ENCODE assay signal across 10 cellular contexts in the genomic region with DNA sequence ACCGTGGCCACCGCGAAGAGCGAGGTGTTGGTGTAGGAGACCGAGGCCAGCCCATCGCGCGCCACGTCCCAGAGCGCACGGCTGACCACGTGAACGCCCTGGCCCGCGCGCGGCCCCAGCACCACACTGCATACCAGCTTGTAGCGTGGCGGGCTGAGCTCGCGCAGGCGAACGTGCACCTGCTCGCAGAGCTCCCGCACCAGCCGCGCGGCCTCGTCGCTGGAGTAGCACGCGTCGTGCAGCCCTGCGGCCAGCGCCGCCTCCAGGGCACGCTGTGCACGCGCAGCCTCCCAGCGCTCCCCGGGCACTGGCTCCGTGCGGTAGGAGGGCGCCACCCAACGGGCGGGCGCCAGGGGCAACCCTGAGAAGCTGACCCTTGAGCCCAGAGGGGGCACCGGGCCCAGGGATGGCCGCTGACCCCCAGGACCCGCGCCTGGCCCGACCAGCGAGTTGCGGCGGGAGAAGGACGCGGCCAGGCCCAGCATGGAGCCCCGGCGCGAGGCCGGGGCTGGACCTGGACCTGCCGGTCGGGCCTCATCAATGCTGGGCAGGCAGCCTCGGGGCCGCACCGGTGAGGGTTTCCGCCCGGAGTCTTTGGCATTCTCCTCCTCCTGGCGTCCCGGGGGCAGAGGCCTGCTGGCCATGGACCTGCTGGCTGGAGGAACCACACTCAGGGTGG. TPM values are rescaled to one million over a fixed set of nuclear protein-coding genes. Genes with fewer than 3 reads are reported as not detected.
DNase-seq lines count a peak whose midpoint lies in the region; ATAC-seq and TF ChIP-seq lines count a peak whose summit lies in the region.
"Had no signal": no experiment of that assay in that cellular context is flagged by ENCODE, and none has a peak within 500 bp of the region (broad histone marks: within the 10 kb centered on the region; RNA-seq: fewer than 3 reads in every experiment).

No MANE protein-coding gene starts in this region.

- no peak for TF ChIP-seq EP300 in ovary (IDR thresholded peaks at IDR 0.05)

- no peak overlapping the region for H3K4me3 ChIP-seq in BLaER1
- H3K4me3 ChIP-seq in Panc1 (ENCODE audit: low read depth in 2 of 2, low read length in 2 of 2): no peak overlapping the region
- no peak overlapping the region for H3K4me3 ChIP-seq in ovary

- no peak overlapping the region for H3K4me3 Mint-ChIP-seq in endothelial cell (ENCODE audit: unreplicated experiment)

- peaks cover 57% of the 10 kb centered on the region for H3K4me1 Mint-ChIP-seq in endothelial cell (ENCODE audit: unreplicated experiment)

- in situ Hi-C loops in Panc1 (cut with HindIII; ENCODE audit: low pct_unique_long_range_greater_than_20kb, low sequenced_read_pairs): no loop called here

- H3K4me1 ChIP-seq in BLaER1 (peaks cover 83% of the 10 kb centered on the region), Panc1 (ENCODE audit: control insufficient read depth, insufficient read depth, low read length) (peaks cover 49% of the 10 kb centered on the region), ovary (ENCODE audit: insufficient read depth) (peaks cover 47% of the 10 kb centered on the region)

- H3K9me3 Mint-ChIP-seq in endothelial cell (ENCODE audit: unreplicated experiment): no peaks in the 10 kb centered on the region
- H3K9me3 Mint-ChIP-seq: neural crest cell had no signal

- peaks cover 24% of the 10 kb centered on the region for H3K36me3 Mint-ChIP-seq in endothelial cell (ENCODE audit: low read depth, unreplicated experiment)

- H3K36me3 ChIP-seq in BLaER1: peaks cover 53% of the 10 kb centered on the region
- no peaks in the 10 kb centered on the region for H3K36me3 ChIP-seq in Panc1 (ENCODE audit: control insufficient read depth, insufficient read depth, low read length)
- no peaks in the 10 kb centered on the region for H3K36me3 ChIP-seq in ovary

- H3K27ac Mint-ChIP-seq in endothelial cell (ENCODE audit: unreplicated experiment): peak overlapping the region; percentile 100

- H3K27ac ChIP-seq in BLaER1: peak overlapping the region; percentile 98
- peak overlapping the region; percentile 94 for H3K27ac ChIP-seq in Panc1 (ENCODE audit: low read length)
- peak overlapping the region; percentile 99 to 100 for H3K27ac ChIP-seq in ovary

- H4K20me1 ChIP-seq in BLaER1: no peaks in the 10 kb centered on the region

- peak overlapping the region; percentile 78; the same call in 1 of the 2 replicates for H3K9ac ChIP-seq in BLaER1

- peak overlapping the region; percentile 79 for H3K4me2 ChIP-seq in BLaER1

- no peaks in the 10 kb centered on the region for H3K27me3 ChIP-seq in BLaER1
- H3K27me3 ChIP-seq in Panc1 (ENCODE audit: control insufficient read depth, insufficient read depth, low read length): no peaks in the 10 kb centered on the region
- no peaks in the 10 kb centered on the region for H3K27me3 ChIP-seq in ovary

- ATAC-seq in Panc1 (no peak), HG03460 (IDR thresholded peaks at IDR 0.05; ENCODE audit: unreplicated experiment) (no peak), GM18907 (IDR thresholded peaks at IDR 0.05; ENCODE audit: unreplicated experiment) (no peak), GM19395 (IDR thresholded peaks at IDR 0.05; ENCODE audit: unreplicated experiment) (no peak)

- no peak for TF ChIP-seq POLR2A in ovary (IDR thresholded peaks at IDR 0.05)

- no TSS peak for BruUV-seq in Panc1 (replicated peaks; lab: Mats Ljungman, UMichigan)

- WGBS in ovary, 3 donors: 87 to 94% (median 91%) methylated on average over 53 to 70 of the region's 70 CpGs

- DNase-seq in Panc1 (ENCODE audit: low read depth, low spot score) (no peak), endothelial cell (ENCODE audit: low spot score) (no peak), ovary (peak in 4 of 5 donors; percentile 57 to 64 (median 62)), NCI-H345 treated with DMSO at 0.1 percent for 48 hours (lab: John Stamatoyannopoulos, UW; ENCODE audit: unreplicated experiment) (no peak)
- DNase-seq: dermis blood vessel endothelial cell had no signal

- intact Hi-C loops in Panc1 (cut with micrococcal nuclease; ENCODE audit: unreplicated experiment): no loop called here
- intact Hi-C loops in ovary (cut with DNase I): loop anchor here in 1 of 4 donors (10.0 kb wide), 1 partner anchor 499 kb away; no protein-coding TSS in a partner anchor

- TF ChIP-seq CTCF in Panc1 (IDR thresholded peaks at IDR 0.05) (no peak; the same call in 1 of the 2 replicates), endothelial cell (IDR thresholded peaks at IDR 0.05; ENCODE audit: unreplicated experiment) (peak; percentile 16), ovary (IDR thresholded peaks at IDR 0.05) (no peak)

- peaks cover 37% of the 10 kb centered on the region for H3K27me3 Mint-ChIP-seq in endothelial cell (ENCODE audit: unreplicated experiment)

- H3K9me3 ChIP-seq in BLaER1: no peaks in the 10 kb centered on the region
- H3K9me3 ChIP-seq in Panc1 (ENCODE audit: control insufficient read depth, insufficient read depth, low read depth, low read length): no peaks in the 10 kb centered on the region
- H3K9me3 ChIP-seq in ovary: no peaks in the 10 kb centered on the region

- POLR2A ChIA-PET in Panc1 (lab: Charles Lee): interaction anchor here (0.6 to 1.2 kb wide), 2 partner anchors 13 to 84 kb away, joined by 3 to 6 read pairs; no protein-coding TSS in a partner anchor

- CTCF ChIA-PET in Panc1 (lab: Charles Lee): no interaction called here

RNA-seq across cellular contexts. Expression of a gene that starts 1.0 kb away (rescaled TPM):
- not detected for total RNA-seq in Panc1 (2021; ENCODE audit: unreplicated experiment)
- polyA plus RNA-seq in Panc1 (2012; ENCODE audit: insufficient read length): not detected
- 1.4 TPM for total RNA-seq in endothelial cell (ENCODE audit: unreplicated experiment)
- 10 to 100 TPM in 1 of 7 donors, 1 to 10 TPM in 2, under 1 TPM in 4; 0.35 to 23.7 (median 0.84) TPM for total RNA-seq in ovary
- polyA plus RNA-seq in ovary: under 1 TPM in 1 of 2 donors, not detected in 1; 0.22 TPM
- total RNA-seq: dermis blood vessel endothelial cell, neural crest cell had no signal

RNA-seq across cellular contexts. Expression of a gene that starts 2.2 kb away (rescaled TPM):
- total RNA-seq in Panc1 (2021; ENCODE audit: unreplicated experiment) (2.6 TPM), endothelial cell (ENCODE audit: unreplicated experiment) (10.4 TPM), ovary (10 to 100 TPM in 5 of 7 donors, 1 to 10 TPM in 2; 7.7 to 24.3 (median 19.4) TPM)
- 0.61 TPM for polyA plus RNA-seq in Panc1 (2012; ENCODE audit: insufficient read length)
- 1 to 10 TPM; 7.1 to 8.5 TPM for polyA plus RNA-seq in ovary

RNA-seq across cellular contexts. Expression of a gene that starts 6.0 kb away (rescaled TPM):
- total RNA-seq in Panc1 (2021; ENCODE audit: unreplicated experiment): 13.7 TPM
- 7.3 TPM for polyA plus RNA-seq in Panc1 (2012; ENCODE audit: insufficient read length)
- 17.2 TPM for total RNA-seq in endothelial cell (ENCODE audit: unreplicated experiment)
- 10 to 100 TPM; 12.3 to 68.6 (median 25.2) TPM for total RNA-seq in ovary
- polyA plus RNA-seq in ovary: 1 to 10 TPM; 4.2 to 9.7 TPM

RNA-seq across cellular contexts. Expression of a gene that starts 18.2 kb away (rescaled TPM):
- 0.15 TPM for total RNA-seq in Panc1 (2021; ENCODE audit: unreplicated experiment)
- 0.11 TPM for polyA plus RNA-seq in Panc1 (2012; ENCODE audit: insufficient read length)
- 0.18 TPM for total RNA-seq in endothelial cell (ENCODE audit: unreplicated experiment)
- total RNA-seq in ovary: 1 to 10 TPM in 3 of 7 donors, under 1 TPM in 4; 0.50 to 1.7 (median 0.67) TPM
- under 1 TPM; 0.25 to 0.29 TPM for polyA plus RNA-seq in ovary
- total RNA-seq: dermis blood vessel endothelial cell had no signal

RNA-seq across cellular contexts. Expression of a gene that starts 30.8 kb away (rescaled TPM):
- 1,087 TPM for total RNA-seq in Panc1 (2021; ENCODE audit: unreplicated experiment)
- 1,474 TPM for polyA plus RNA-seq in Panc1 (2012; ENCODE audit: insufficient read length)
- total RNA-seq in endothelial cell (ENCODE audit: unreplicated experiment): 1,789 TPM
- over 10,000 TPM in 1 of 7 donors, 1,000 to 10,000 TPM in 6; 5,023 to 10,301 (median 5,328) TPM for total RNA-seq in ovary
- polyA plus RNA-seq in ovary: 1,000 to 10,000 TPM; 3,305 to 7,199 TPM

Comparison
In these comparisons a context has a peak if more than half of its experiments do, and no peak if none do; other contexts are left out.
1. DNase-seq: peak in ovary (4 of 5); none in Panc1 (single experiment), endothelial cell (single experiment) and NCI-H345 treated with DMSO at 0.1 percent for 48 hours (single experiment).
2. Peak in every context shown above with its lines, with median percentiles within 50 percentile points of each other: H3K27ac ChIP-seq.